17 cellular contexts compared by ENCODE assay signal in genomic region chr1:10539411-10540043, GRCh38.
DNase-seq lines count a peak whose midpoint lies in the region; ATAC-seq and TF ChIP-seq lines count a peak whose summit lies in the region.
"Had no signal": no experiment of that assay in that cellular context is flagged by ENCODE, and none has a peak within 500 bp of the region (broad histone marks: within the 10 kb centered on the region; RNA-seq: fewer than 3 reads in every experiment).

No MANE protein-coding gene starts in this region.

- peaks cover 32% of the 10 kb centered on the region for H3K4me1 Mint-ChIP-seq in activated T-cell treated with anti-CD3 and anti-CD28 coated beads, Interleukin-2, amount 50 U/mL, for 72 hours (ENCODE audit: low read depth)

- no peaks in the 10 kb centered on the region for H3K27me3 ChIP-seq in SK-N-SH (ENCODE audit: insufficient read depth)
- no peaks in the 10 kb centered on the region for H3K27me3 ChIP-seq in esophagus squamous epithelium
- H3K27me3 ChIP-seq: neutrophil had no signal

- TF ChIP-seq POLR2A in esophagus squamous epithelium (IDR thresholded peaks at IDR 0.05), result no peak

- H3K4me1 ChIP-seq in SK-N-SH (ENCODE audit: control insufficient read depth in 1 of 2, insufficient read depth in 2 of 2, low read depth in 1 of 2, low read length in 1 of 2) (peaks cover 7 to 32% of the 10 kb centered on the region in 2 experiments; a peak in 3 of 4 replicates), esophagus squamous epithelium (peaks cover 0 to 19% (median 0%) of the 10 kb centered on the region in 3 donors)
- H3K4me1 ChIP-seq: A549, Caco-2 had no signal

- H2AFZ ChIP-seq in SK-N-SH (ENCODE audit: low read depth), result no peak overlapping the region

- no peak for TF ChIP-seq RAD21 in SK-N-SH (IDR thresholded peaks at IDR 0.05; ENCODE audit: low read length)

- H3K36me3 ChIP-seq in SK-N-SH (replicated peaks in 1 of 2; ENCODE audit: control insufficient read depth in 1 of 2, insufficient read depth in 2 of 2, low read length in 1 of 2) (peaks cover 12 to 27% of the 10 kb centered on the region in 2 experiments), esophagus squamous epithelium (peaks cover 4 to 72% (median 5%) of the 10 kb centered on the region in 3 donors)

- H3F3A ChIP-seq in SK-N-SH (replicated peaks; ENCODE audit: insufficient read depth), result no peaks in the 10 kb centered on the region

- TF ChIP-seq CTCF in SK-N-SH (IDR thresholded peaks at IDR 0.05), result no peak
- TF ChIP-seq CTCF in esophagus squamous epithelium (IDR thresholded peaks at IDR 0.05), result no peak
- TF ChIP-seq CTCF in retinal pigment epithelial cell (conservative IDR thresholded peaks at IDR 0.05; ENCODE audit: low read depth, low read length), result no peak

- intact Hi-C loops in esophagus squamous epithelium (cut with DNase I), result loop anchor here (10.0 kb wide), 1 partner anchor 85 kb away; no protein-coding TSS in a partner anchor

- no peak overlapping the region; the same call in 1 of the 2 replicates for H3K4me2 ChIP-seq in SK-N-SH
- H3K4me2 ChIP-seq: A549 had no signal

- DNase-seq in NCI-H2171 treated with DMSO at 0.1 percent for 48 hours (lab: John Stamatoyannopoulos, UW), result peak; percentile 35
- no peak for DNase-seq in NCI-H2171 (lab: John Stamatoyannopoulos, UW)
- no peak for DNase-seq in SK-N-SH
- DNase-seq in esophagus squamous epithelium (lab: John Stamatoyannopoulos, UW), result no peak
- DNase-seq in retinal pigment epithelial cell (ENCODE audit: low read depth), result peak; percentile 79
- no peak for DNase-seq in NCI-H2107 (lab: John Stamatoyannopoulos, UW)
- no peak for DNase-seq in NCI-H146 (lab: John Stamatoyannopoulos, UW)
- DNase-seq in activated T-cell treated with anti-CD3 and anti-CD28 coated beads, Interleukin-2, amount 50 U/mL, for 72 hours, result no peak
- DNase-seq: activated T-cell treated with anti-CD3 and anti-CD28 coated beads, Interleukin-2, amount 50 U/mL, for 48 hours; aorta; Caco-2; KG1; NCI-H2081 treated with DMSO at 0.1 percent for 48 hours; T-cell; trophoblast cell had no signal

- H3K27me3 Mint-ChIP-seq in activated T-cell treated with anti-CD3 and anti-CD28 coated beads, Interleukin-2, amount 50 U/mL, for 72 hours (ENCODE audit: low read depth), result no peaks in the 10 kb centered on the region
- H3K27me3 Mint-ChIP-seq: T-cell had no signal

- no peak for TF ChIP-seq EP300 in SK-N-SH (IDR thresholded peaks at IDR 0.05; ENCODE audit: borderline replicate concordance in 1 of 2, low read depth in 1 of 2, low read length in 1 of 2)

- H3K9me3 ChIP-seq in SK-N-SH (no peaks in the 10 kb centered on the region), esophagus squamous epithelium (no peaks in the 10 kb centered on the region)
- H3K9me3 ChIP-seq: A549, Caco-2, neutrophil had no signal

- H3K4me3 ChIP-seq in SK-N-SH (ENCODE audit: low read depth in 2 of 2, low read length in 1 of 2), result no peak overlapping the region
- H3K4me3 ChIP-seq in esophagus squamous epithelium, result no peak overlapping the region
- no peak overlapping the region for H3K4me3 ChIP-seq in retinal pigment epithelial cell (ENCODE audit: low read length)
- H3K4me3 ChIP-seq: A549 had no signal

- POLR2A ChIA-PET in SK-N-SH (lab: Yijun Ruan, JAX), result no interaction called here

- H4K20me1 ChIP-seq in SK-N-SH (ENCODE audit: insufficient read depth), result no peaks in the 10 kb centered on the region

- H3K9me3 Mint-ChIP-seq in activated T-cell treated with anti-CD3 and anti-CD28 coated beads, Interleukin-2, amount 50 U/mL, for 72 hours, result no peaks in the 10 kb centered on the region
- H3K9me3 Mint-ChIP-seq: T-cell had no signal

- no peak overlapping the region for H3K4me3 Mint-ChIP-seq in activated T-cell treated with anti-CD3 and anti-CD28 coated beads, Interleukin-2, amount 50 U/mL, for 72 hours

- H3K9me2 ChIP-seq in SK-N-SH, result no peaks in the 10 kb centered on the region

- no peak for ATAC-seq in activated T-cell treated with anti-CD3 and anti-CD28 coated beads, Interleukin-2, amount 50 U/mL, for 72 hours (replicated peaks in 1 of 2)
- ATAC-seq: A549 had no signal

- H3K9ac ChIP-seq in SK-N-SH, result no peak overlapping the region

- no peak overlapping the region; a peak in 1 of 4 replicates for H3K27ac ChIP-seq in SK-N-SH (ENCODE audit: low read depth in 2 of 2, low read length in 1 of 2)
- peak overlapping the region in 3 of 4 donors; percentile 40 to 69 (median 61) for H3K27ac ChIP-seq in esophagus squamous epithelium
- H3K27ac ChIP-seq: A549, neutrophil had no signal

- CTCF ChIA-PET in SK-N-SH (lab: Yijun Ruan, JAX), result interaction anchor here (1.3 kb wide), 1 partner anchor 26 kb away, joined by 4 read pairs; no protein-coding TSS in a partner anchor

- no peaks in the 10 kb centered on the region; the same call in 1 of the 2 replicates for H3K79me2 ChIP-seq in SK-N-SH (ENCODE audit: insufficient read depth)

- peaks cover 3 to 5% of the 10 kb centered on the region in 2 donors for H3K36me3 Mint-ChIP-seq in activated T-cell treated with anti-CD3 and anti-CD28 coated beads, Interleukin-2, amount 50 U/mL, for 72 hours (ENCODE audit: insufficient read depth in 2 of 2)

- 75% methylated on average over 4 of the region's 4 CpGs for WGBS in SK-N-SH (ENCODE audit: low lambda C conversion rate)
- WGBS in esophagus squamous epithelium, 2 donors, result 75 to 78% methylated on average over 4 of the region's 4 CpGs

- H3K27ac Mint-ChIP-seq in activated T-cell treated with anti-CD3 and anti-CD28 coated beads, Interleukin-2, amount 50 U/mL, for 72 hours, result no peak overlapping the region
- H3K27ac Mint-ChIP-seq: T-cell had no signal

TF ChIP-seq in SK-N-SH, 30 proteins besides CTCF, POLR2A, EP300 and RAD21:
- TF ChIP-seq MEF2A (IDR thresholded peaks at IDR 0.05; ENCODE audit: borderline replicate concordance, low read depth) (0 out of 2 replicates have a peak, but pooled peaks have one; percentile 22), REST (IDR thresholded peaks at IDR 0.05; ENCODE audit: low read depth, low read length) (no peak)
TF ChIP-seq in SK-N-SH: peak in this region for 1.

Comparison
In these comparisons a context has a peak if more than half of its experiments do, and no peak if none do; other contexts are left out.
1. DNase-seq: peak in NCI-H2171 treated with DMSO at 0.1 percent for 48 hours (single experiment) and retinal pigment epithelial cell (single experiment); none in NCI-H2171 (single experiment), SK-N-SH (single experiment), esophagus squamous epithelium (single experiment), NCI-H2107 (single experiment), NCI-H146 (single experiment) and activated T-cell treated with anti-CD3 and anti-CD28 coated beads, Interleukin-2, amount 50 U/mL, for 72 hours (0 of 2).
2. H3K27ac ChIP-seq: peak in esophagus squamous epithelium (3 of 4); none in SK-N-SH (0 of 2).